ENCODE assay signal across 7 cellular contexts in the genomic region with DNA sequence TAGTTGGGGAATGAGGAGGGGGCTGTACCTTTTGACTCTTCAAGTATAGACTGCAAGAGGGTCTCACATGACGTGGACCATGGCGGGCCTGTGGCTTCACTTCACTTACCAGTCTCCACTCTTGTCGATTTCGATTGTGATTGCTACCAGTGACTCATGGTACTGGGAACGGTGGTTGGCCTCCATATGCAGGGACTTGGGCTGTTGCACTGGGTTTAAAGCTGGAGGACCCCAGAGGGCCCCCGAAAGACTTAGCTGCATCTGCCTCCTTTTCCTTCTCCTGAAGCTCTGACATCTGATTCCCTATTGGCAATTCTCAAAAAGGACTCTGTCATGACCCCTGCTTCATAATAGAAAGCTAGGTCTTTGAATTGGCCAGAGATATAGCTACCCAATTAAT.
"Had no signal": no experiment of that assay in that cellular context is flagged by ENCODE, and none has a peak within 500 bp of the region (broad histone marks: within the 10 kb centered on the region; RNA-seq: fewer than 3 reads in every experiment).

No MANE protein-coding gene starts in this region.

- H2AFZ ChIP-seq: GM23338 had no signal

- ATAC-seq: GM23338 had no signal

- DNase-seq: H9, HCEC 1CT, KBM-7 had no signal

- H3K4me2 ChIP-seq: GM23338 had no signal

- FAIRE-seq: H1, H54, HTR-8/SVneo had no signal

- H3K4me3 ChIP-seq: GM23338 had no signal
